In genomic region chr11:5280582-5281102, GRCh38 we compare ENCODE assay signal across 8 cellular contexts. TPM values are rescaled to one million over a fixed set of nuclear protein-coding genes. Genes with fewer than 3 reads are reported as not detected.
DNase-seq lines count a peak whose midpoint lies in the region; ATAC-seq and TF ChIP-seq lines count a peak whose summit lies in the region.

No MANE protein-coding gene starts in this region.

- ATAC-seq in GM21367 (IDR thresholded peaks at IDR 0.05; ENCODE audit: unreplicated experiment) (peak; percentile 83), HG03442 (IDR thresholded peaks at IDR 0.05; ENCODE audit: unreplicated experiment) (peak; percentile 94)

- H3K9me3 ChIP-seq in SK-N-SH (no peaks in the 10 kb centered on the region), skeletal muscle satellite cell (replicated peaks; ENCODE audit: low read length) (no peaks in the 10 kb centered on the region)

- no peak for TF ChIP-seq CTCF in SK-N-SH (IDR thresholded peaks at IDR 0.05)
- no peak for TF ChIP-seq CTCF in foreskin fibroblast (IDR thresholded peaks at IDR 0.05; ENCODE audit: low read depth, low read length)

- 0% methylated on average over 3 of the region's 3 CpGs for WGBS in SK-N-SH (ENCODE audit: low lambda C conversion rate)

- H3K27me3 ChIP-seq in SK-N-SH (ENCODE audit: insufficient read depth): no peaks in the 10 kb centered on the region
- no peaks in the 10 kb centered on the region for H3K27me3 ChIP-seq in skeletal muscle satellite cell (ENCODE audit: control insufficient read depth, insufficient read depth, low read length)

- CTCF ChIA-PET in SK-N-SH (lab: Yijun Ruan, JAX): no interaction called here

- H3K4me2 ChIP-seq in SK-N-SH (no peak overlapping the region), skeletal muscle satellite cell (ENCODE audit: low read length) (peak overlapping the region; percentile 17)

- H3K4me1 ChIP-seq in SK-N-SH (ENCODE audit: control insufficient read depth in 1 of 2, insufficient read depth in 2 of 2, low read depth in 1 of 2, low read length in 1 of 2) (no peaks in the 10 kb centered on the region), skeletal muscle satellite cell (ENCODE audit: control insufficient read depth, insufficient read depth, low read length) (peaks cover 17% of the 10 kb centered on the region)

- H3K4me3 ChIP-seq in SK-N-SH (ENCODE audit: low read depth in 2 of 2, low read length in 1 of 2): no peak overlapping the region
- H3K4me3 ChIP-seq in foreskin fibroblast (ENCODE audit: low read depth in 1 of 2, low read length in 2 of 2): no peak overlapping the region
- H3K4me3 ChIP-seq in skeletal muscle satellite cell (ENCODE audit: low read length): no peak overlapping the region

- no peaks in the 10 kb centered on the region for H3K9me2 ChIP-seq in SK-N-SH

- no peak overlapping the region for H2AFZ ChIP-seq in SK-N-SH (ENCODE audit: low read depth)

- H3K9ac ChIP-seq in SK-N-SH (no peak overlapping the region), skeletal muscle satellite cell (ENCODE audit: low read depth, low read length) (no peak overlapping the region)

- TF ChIP-seq RAD21 in SK-N-SH (IDR thresholded peaks at IDR 0.05; ENCODE audit: low read length): no peak

- H3K79me2 ChIP-seq in SK-N-SH (ENCODE audit: insufficient read depth): no peaks in the 10 kb centered on the region

- peak; percentile 40 for DNase-seq in activated CD4-positive, alpha-beta T cell treated with anti-CD3 and anti-CD28 coated beads for 48 hours
- no peak for DNase-seq in activated CD4-positive, alpha-beta T cell treated with anti-CD3 and anti-CD28 coated beads, Interleukin-2, amount 50 U/mL, for 4 hours
- DNase-seq in SK-N-SH (no peak), foreskin fibroblast (peak; percentile 100), hippocampal formation (lab: John Stamatoyannopoulos, UW) (no peak)

- TF ChIP-seq EP300 in SK-N-SH (IDR thresholded peaks at IDR 0.05; ENCODE audit: borderline replicate concordance in 1 of 2, low read depth in 1 of 2, low read length in 1 of 2): 0 out of 4 replicates have a peak, but pooled peaks of 1 of the 2 experiments have one; percentile 23

- no peaks in the 10 kb centered on the region for H4K20me1 ChIP-seq in SK-N-SH (ENCODE audit: insufficient read depth)

- POLR2A ChIA-PET in SK-N-SH (lab: Yijun Ruan, JAX): no interaction called here

- H3K36me3 ChIP-seq in SK-N-SH (replicated peaks in 1 of 2; ENCODE audit: control insufficient read depth in 1 of 2, insufficient read depth in 2 of 2, low read length in 1 of 2) (no peaks in the 10 kb centered on the region), skeletal muscle satellite cell (ENCODE audit: insufficient read depth, low read length) (no peaks in the 10 kb centered on the region)

- H3F3A ChIP-seq in SK-N-SH (replicated peaks; ENCODE audit: insufficient read depth): no peaks in the 10 kb centered on the region

- no peak overlapping the region for H3K27ac ChIP-seq in SK-N-SH (ENCODE audit: low read depth in 2 of 2, low read length in 1 of 2)

TF ChIP-seq in SK-N-SH, 30 proteins besides CTCF, POLR2A, EP300 and RAD21 (continues in another document):
- TF ChIP-seq CHD2 (IDR thresholded peaks at IDR 0.05; ENCODE audit: low read length, partially characterized antibody) (no peak), MXI1 (IDR thresholded peaks at IDR 0.05; ENCODE audit: low read depth, low read length) (no peak), MAX (IDR thresholded peaks at IDR 0.05; ENCODE audit: low read depth) (no peak), SIN3A (IDR thresholded peaks at IDR 0.05; ENCODE audit: borderline replicate concordance, low read depth, low read length) (no peak), POLR2AphosphoS5 (IDR thresholded peaks at IDR 0.05; ENCODE audit: low read depth, low read length) (no peak), JUND (IDR thresholded peaks at IDR 0.05) (peak; percentile 85), REST (IDR thresholded peaks at IDR 0.05; ENCODE audit: low read depth, low read length) (no peak), USF2 (IDR thresholded peaks at IDR 0.05; ENCODE audit: borderline replicate concordance, low read depth, low read length) (no peak), ELF1 (IDR thresholded peaks at IDR 0.05) (no peak), IRF3 (IDR thresholded peaks at IDR 0.05; ENCODE audit: low read depth, low read length) (no peak), PBX3 (IDR thresholded peaks at IDR 0.05) (no peak), FOSL2 (IDR thresholded peaks at IDR 0.05; ENCODE audit: borderline replicate concordance, low read depth) (peak; percentile 86; the same call in 1 of the 2 replicates), FOXJ3 (CRISPR knock-in tag; IDR thresholded peaks at IDR 0.05) (no peak), TAF1 (IDR thresholded peaks at IDR 0.05; ENCODE audit: borderline replicate concordance, low read depth, low read length) (no peak)

RNA-seq across cellular contexts. Expression of gene HBE1, which starts 10.9 kb away (rescaled TPM):
- 2.4 TPM in 2 replicates for polyA plus RNA-seq in SK-N-SH (2012; rRNA removed)
- 3.2 and 3.3 TPM in 2 replicates for polyA plus RNA-seq in SK-N-SH (2012; cell fraction: cytosol; rRNA removed)
- polyA plus RNA-seq in SK-N-SH (2012; cell fraction: nucleus; rRNA removed): 0.60 and 1.9 TPM in 2 replicates
- total RNA-seq in skeletal muscle satellite cell (2012; rRNA removed): not detected in 2 replicates

RNA-seq across cellular contexts. Expression of gene OR51B4, which starts 21.1 kb away (rescaled TPM):
- polyA plus RNA-seq in SK-N-SH (2012; rRNA removed): 0.07 and 0.29 TPM in 2 replicates
- polyA plus RNA-seq in SK-N-SH (2012; cell fraction: cytosol; rRNA removed): 0.18 and 0.29 TPM in 2 replicates
- 0.24 and 0.34 TPM in 2 replicates for polyA plus RNA-seq in SK-N-SH (2012; cell fraction: nucleus; rRNA removed)
- not detected in 2 replicates for total RNA-seq in skeletal muscle satellite cell (2012; rRNA removed)

RNA-seq across cellular contexts. Expression of gene HBG2, which starts 26.1 kb away (rescaled TPM):
- polyA plus RNA-seq in SK-N-SH (2012; rRNA removed): 0.33 TPM in 1 of 2 replicates, not detected in the other
- 0.13 TPM in 1 of 2 replicates, not detected in the other for polyA plus RNA-seq in SK-N-SH (2012; cell fraction: cytosol; rRNA removed)
- polyA plus RNA-seq in SK-N-SH (2012; cell fraction: nucleus; rRNA removed): not detected in 2 replicates
- not detected in 2 replicates for total RNA-seq in skeletal muscle satellite cell (2012; rRNA removed)

RNA-seq across cellular contexts. Expression of gene HBG1, which starts 31.0 kb away (rescaled TPM):
- not detected in 2 replicates for polyA plus RNA-seq in SK-N-SH (2012; rRNA removed)
- polyA plus RNA-seq in SK-N-SH (2012; cell fraction: cytosol; rRNA removed): not detected in 2 replicates
- polyA plus RNA-seq in SK-N-SH (2012; cell fraction: nucleus; rRNA removed): 0.76 TPM in 1 of 2 replicates, not detected in the other
- not detected in 2 replicates for total RNA-seq in skeletal muscle satellite cell (2012; rRNA removed)

RNA-seq across cellular contexts. Expression of gene OR51B2, which starts 43.5 kb away (rescaled TPM):
- not detected in 2 replicates for polyA plus RNA-seq in SK-N-SH (2012; rRNA removed)
- polyA plus RNA-seq in SK-N-SH (2012; cell fraction: cytosol; rRNA removed): not detected in 2 replicates
- 0.08 TPM in 1 of 2 replicates, not detected in the other for polyA plus RNA-seq in SK-N-SH (2012; cell fraction: nucleus; rRNA removed)
- total RNA-seq in skeletal muscle satellite cell (2012; rRNA removed): not detected in 2 replicates

Comparison
In these comparisons a context has a peak if more than half of its experiments do, and no peak if none do; other contexts are left out.
1. DNase-seq: peak in activated CD4-positive, alpha-beta T cell treated with anti-CD3 and anti-CD28 coated beads for 48 hours (single experiment) and foreskin fibroblast (2 of 2); none in activated CD4-positive, alpha-beta T cell treated with anti-CD3 and anti-CD28 coated beads, Interleukin-2, amount 50 U/mL, for 4 hours (0 of 2), SK-N-SH (single experiment) and hippocampal formation (0 of 2).